In genomic region chr1:154183045-154183968, GRCh38 we compare ENCODE assay signal across 1 cellular context.
TF ChIP-seq lines count a peak whose summit lies in the region.

No MANE protein-coding gene starts in this region.

TF ChIP-seq in A549, 52 proteins besides CTCF, POLR2A, EP300 and RAD21 (continued from another document):
- TF ChIP-seq MYC (IDR thresholded peaks at IDR 0.05; ENCODE audit: borderline replicate concordance, low read length): peak; percentile 27
- no peak for TF ChIP-seq MAFK (IDR thresholded peaks at IDR 0.05; ENCODE audit: partially characterized antibody)
- TF ChIP-seq ZC3H11A (IDR thresholded peaks at IDR 0.05): 0 out of 2 replicates have a peak, but pooled peaks have one; percentile 8
- TF ChIP-seq HOXA7 (CRISPR knock-in tag; IDR thresholded peaks at IDR 0.05): no peak
- peak; percentile 92 for TF ChIP-seq MAX (IDR thresholded peaks at IDR 0.05)
- peak; percentile 89; the same call in 1 of the 3 replicates for TF ChIP-seq BCL3 (IDR thresholded peaks at IDR 0.05)
